In genomic region chr3:27360113-27361078, GRCh38 we compare ENCODE assay signal across 1 cellular context.
TF ChIP-seq lines count a peak whose summit lies in the region.

No MANE protein-coding gene starts in this region.

TF ChIP-seq in HepG2, 621 proteins besides CTCF, POLR2A, EP300 and RAD21 (continued from another document and continues in another):
- TF ChIP-seq MIER3 (CRISPR knock-in tag; IDR thresholded peaks at IDR 0.05; ENCODE audit: borderline replicate concordance) (peak; percentile 97), GFI1 (CRISPR knock-in tag; IDR thresholded peaks at IDR 0.05; ENCODE audit: borderline replicate concordance) (peak; percentile 85), ZBTB38 (CRISPR knock-in tag; IDR thresholded peaks at IDR 0.05) (no peak), ETS1 (CRISPR knock-in tag; IDR thresholded peaks at IDR 0.05) (no peak), ZFP36L1 (CRISPR knock-in tag; IDR thresholded peaks at IDR 0.05) (peak; percentile 90; the same call in 1 of the 2 replicates), ZNF460 (CRISPR knock-in tag; IDR thresholded peaks at IDR 0.05; ENCODE audit: borderline replicate concordance) (no peak; the same call in 1 of the 2 replicates), GPBP1L1 (CRISPR knock-in tag; IDR thresholded peaks at IDR 0.05) (no peak), SKIL (CRISPR knock-in tag; IDR thresholded peaks at IDR 0.05; ENCODE audit: borderline replicate concordance) (peak; percentile 93), ZNF468 (CRISPR knock-in tag; IDR thresholded peaks at IDR 0.05) (no peak), TGIF2 (CRISPR knock-in tag; IDR thresholded peaks at IDR 0.05) (peak; percentile 89; the same call in 1 of the 2 replicates), ZBTB49 (CRISPR knock-in tag; IDR thresholded peaks at IDR 0.05; ENCODE audit: borderline replicate concordance) (no peak), PCBP2 (optimal IDR thresholded peaks at IDR 0.05; ENCODE audit: low read depth, low read length, poor library complexity, severe bottlenecking) (no peak), SRF (IDR thresholded peaks at IDR 0.05; ENCODE audit: low read depth, low read length) (no peak), TBX3 (IDR thresholded peaks at IDR 0.05; ENCODE audit: borderline replicate concordance) (peak; percentile 98)
- TF ChIP-seq, protein P1, sequence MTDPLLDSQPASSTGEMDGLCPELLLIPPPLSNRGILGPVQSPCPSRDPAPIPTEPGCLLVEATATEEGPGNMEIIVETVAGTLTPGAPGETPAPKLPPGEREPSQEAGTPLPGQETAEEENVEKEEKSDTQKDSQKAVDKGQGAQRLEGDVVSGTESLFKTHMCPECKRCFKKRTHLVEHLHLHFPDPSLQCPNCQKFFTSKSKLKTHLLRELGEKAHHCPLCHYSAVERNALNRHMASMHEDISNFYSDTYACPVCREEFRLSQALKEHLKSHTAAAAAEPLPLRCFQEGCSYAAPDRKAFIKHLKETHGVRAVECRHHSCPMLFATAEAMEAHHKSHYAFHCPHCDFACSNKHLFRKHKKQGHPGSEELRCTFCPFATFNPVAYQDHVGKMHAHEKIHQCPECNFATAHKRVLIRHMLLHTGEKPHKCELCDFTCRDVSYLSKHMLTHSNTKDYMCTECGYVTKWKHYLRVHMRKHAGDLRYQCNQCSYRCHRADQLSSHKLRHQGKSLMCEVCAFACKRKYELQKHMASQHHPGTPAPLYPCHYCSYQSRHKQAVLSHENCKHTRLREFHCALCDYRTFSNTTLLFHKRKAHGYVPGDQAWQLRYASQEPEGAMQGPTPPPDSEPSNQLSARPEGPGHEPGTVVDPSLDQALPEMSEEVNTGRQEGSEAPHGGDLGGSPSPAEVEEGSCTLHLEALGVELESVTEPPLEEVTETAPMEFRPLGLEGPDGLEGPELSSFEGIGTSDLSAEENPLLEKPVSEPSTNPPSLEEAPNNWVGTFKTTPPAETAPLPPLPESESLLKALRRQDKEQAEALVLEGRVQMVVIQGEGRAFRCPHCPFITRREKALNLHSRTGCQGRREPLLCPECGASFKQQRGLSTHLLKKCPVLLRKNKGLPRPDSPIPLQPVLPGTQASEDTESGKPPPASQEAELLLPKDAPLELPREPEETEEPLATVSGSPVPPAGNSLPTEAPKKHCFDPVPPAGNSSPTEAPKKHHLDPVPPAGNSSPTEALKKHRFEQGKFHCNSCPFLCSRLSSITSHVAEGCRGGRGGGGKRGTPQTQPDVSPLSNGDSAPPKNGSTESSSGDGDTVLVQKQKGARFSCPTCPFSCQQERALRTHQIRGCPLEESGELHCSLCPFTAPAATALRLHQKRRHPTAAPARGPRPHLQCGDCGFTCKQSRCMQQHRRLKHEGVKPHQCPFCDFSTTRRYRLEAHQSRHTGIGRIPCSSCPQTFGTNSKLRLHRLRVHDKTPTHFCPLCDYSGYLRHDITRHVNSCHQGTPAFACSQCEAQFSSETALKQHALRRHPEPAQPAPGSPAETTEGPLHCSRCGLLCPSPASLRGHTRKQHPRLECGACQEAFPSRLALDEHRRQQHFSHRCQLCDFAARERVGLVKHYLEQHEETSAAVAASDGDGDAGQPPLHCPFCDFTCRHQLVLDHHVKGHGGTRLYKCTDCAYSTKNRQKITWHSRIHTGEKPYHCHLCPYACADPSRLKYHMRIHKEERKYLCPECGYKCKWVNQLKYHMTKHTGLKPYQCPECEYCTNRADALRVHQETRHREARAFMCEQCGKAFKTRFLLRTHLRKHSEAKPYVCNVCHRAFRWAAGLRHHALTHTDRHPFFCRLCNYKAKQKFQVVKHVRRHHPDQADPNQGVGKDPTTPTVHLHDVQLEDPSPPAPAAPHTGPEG (CRISPR knock-in tag; IDR thresholded peaks at IDR 0.05): 0 out of 2 replicates have a peak, but pooled peaks have one; percentile 35
- TF ChIP-seq, protein P2, sequence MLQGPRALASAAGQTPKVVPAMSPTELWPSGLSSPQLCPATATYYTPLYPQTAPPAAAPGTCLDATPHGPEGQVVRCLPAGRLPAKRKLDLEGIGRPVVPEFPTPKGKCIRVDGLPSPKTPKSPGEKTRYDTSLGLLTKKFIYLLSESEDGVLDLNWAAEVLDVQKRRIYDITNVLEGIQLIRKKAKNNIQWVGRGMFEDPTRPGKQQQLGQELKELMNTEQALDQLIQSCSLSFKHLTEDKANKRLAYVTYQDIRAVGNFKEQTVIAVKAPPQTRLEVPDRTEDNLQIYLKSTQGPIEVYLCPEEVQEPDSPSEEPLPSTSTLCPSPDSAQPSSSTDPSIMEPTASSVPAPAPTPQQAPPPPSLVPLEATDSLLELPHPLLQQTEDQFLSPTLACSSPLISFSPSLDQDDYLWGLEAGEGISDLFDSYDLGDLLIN (CRISPR knock-in tag; IDR thresholded peaks at IDR 0.05; ENCODE audit: borderline replicate concordance): no peak
- TF ChIP-seq, protein P3, sequence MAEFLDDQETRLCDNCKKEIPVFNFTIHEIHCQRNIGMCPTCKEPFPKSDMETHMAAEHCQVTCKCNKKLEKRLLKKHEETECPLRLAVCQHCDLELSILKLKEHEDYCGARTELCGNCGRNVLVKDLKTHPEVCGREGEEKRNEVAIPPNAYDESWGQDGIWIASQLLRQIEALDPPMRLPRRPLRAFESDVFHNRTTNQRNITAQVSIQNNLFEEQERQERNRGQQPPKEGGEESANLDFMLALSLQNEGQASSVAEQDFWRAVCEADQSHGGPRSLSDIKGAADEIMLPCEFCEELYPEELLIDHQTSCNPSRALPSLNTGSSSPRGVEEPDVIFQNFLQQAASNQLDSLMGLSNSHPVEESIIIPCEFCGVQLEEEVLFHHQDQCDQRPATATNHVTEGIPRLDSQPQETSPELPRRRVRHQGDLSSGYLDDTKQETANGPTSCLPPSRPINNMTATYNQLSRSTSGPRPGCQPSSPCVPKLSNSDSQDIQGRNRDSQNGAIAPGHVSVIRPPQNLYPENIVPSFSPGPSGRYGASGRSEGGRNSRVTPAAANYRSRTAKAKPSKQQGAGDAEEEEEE (CRISPR knock-in tag; IDR thresholded peaks at IDR 0.05; ENCODE audit: borderline replicate concordance): no peak; the same call in 1 of the 2 replicates
- TF ChIP-seq, protein P4, sequence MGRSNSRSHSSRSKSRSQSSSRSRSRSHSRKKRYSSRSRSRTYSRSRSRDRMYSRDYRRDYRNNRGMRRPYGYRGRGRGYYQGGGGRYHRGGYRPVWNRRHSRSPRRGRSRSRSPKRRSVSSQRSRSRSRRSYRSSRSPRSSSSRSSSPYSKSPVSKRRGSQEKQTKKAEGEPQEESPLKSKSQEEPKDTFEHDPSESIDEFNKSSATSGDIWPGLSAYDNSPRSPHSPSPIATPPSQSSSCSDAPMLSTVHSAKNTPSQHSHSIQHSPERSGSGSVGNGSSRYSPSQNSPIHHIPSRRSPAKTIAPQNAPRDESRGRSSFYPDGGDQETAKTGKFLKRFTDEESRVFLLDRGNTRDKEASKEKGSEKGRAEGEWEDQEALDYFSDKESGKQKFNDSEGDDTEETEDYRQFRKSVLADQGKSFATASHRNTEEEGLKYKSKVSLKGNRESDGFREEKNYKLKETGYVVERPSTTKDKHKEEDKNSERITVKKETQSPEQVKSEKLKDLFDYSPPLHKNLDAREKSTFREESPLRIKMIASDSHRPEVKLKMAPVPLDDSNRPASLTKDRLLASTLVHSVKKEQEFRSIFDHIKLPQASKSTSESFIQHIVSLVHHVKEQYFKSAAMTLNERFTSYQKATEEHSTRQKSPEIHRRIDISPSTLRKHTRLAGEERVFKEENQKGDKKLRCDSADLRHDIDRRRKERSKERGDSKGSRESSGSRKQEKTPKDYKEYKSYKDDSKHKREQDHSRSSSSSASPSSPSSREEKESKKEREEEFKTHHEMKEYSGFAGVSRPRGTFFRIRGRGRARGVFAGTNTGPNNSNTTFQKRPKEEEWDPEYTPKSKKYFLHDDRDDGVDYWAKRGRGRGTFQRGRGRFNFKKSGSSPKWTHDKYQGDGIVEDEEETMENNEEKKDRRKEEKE (IDR thresholded peaks at IDR 0.05): no peak
- TF ChIP-seq, protein P5, sequence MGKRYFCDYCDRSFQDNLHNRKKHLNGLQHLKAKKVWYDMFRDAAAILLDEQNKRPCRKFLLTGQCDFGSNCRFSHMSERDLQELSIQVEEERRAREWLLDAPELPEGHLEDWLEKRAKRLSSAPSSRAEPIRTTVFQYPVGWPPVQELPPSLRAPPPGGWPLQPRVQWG (CRISPR knock-in tag; IDR thresholded peaks at IDR 0.05; ENCODE audit: borderline replicate concordance, low read depth): no peak
